ENCODE assay signal across 8 cellular contexts in genomic region chr10:26860026-26860541, GRCh38. TPM values are rescaled to one million over a fixed set of nuclear protein-coding genes. Genes with fewer than 3 reads are reported as not detected.
DNase-seq lines count a peak whose midpoint lies in the region; ATAC-seq and TF ChIP-seq lines count a peak whose summit lies in the region.

No MANE protein-coding gene starts in this region.

- H3K4me3 ChIP-seq in CD4-positive, CD25-positive, alpha-beta regulatory T cell (ENCODE audit: low read depth, low read length): peak overlapping the region; percentile 98
- H3K4me3 ChIP-seq in body of pancreas (peak overlapping the region; percentile 81 to 96), iPS-18c (ENCODE audit: insufficient read depth, low read depth, low read length) (peak overlapping the region; percentile 95), skin epidermis (peak overlapping the region; percentile 84 to 99 (median 96))

- intact Hi-C loops in body of pancreas (cut with DNase I): no loop called here

- peak overlapping the region; percentile 95 to 100 (median 97) for H3K27ac Mint-ChIP-seq in CD4-positive, CD25-positive, alpha-beta regulatory T cell

- H3K27me3 ChIP-seq in CD4-positive, CD25-positive, alpha-beta regulatory T cell (ENCODE audit: control insufficient read depth, insufficient read depth, low read length): peaks cover 3% of the 10 kb centered on the region
- no peaks in the 10 kb centered on the region for H3K27me3 ChIP-seq in body of pancreas

- peak overlapping the region; percentile 97 to 100 (median 98) for H3K4me3 Mint-ChIP-seq in CD4-positive, CD25-positive, alpha-beta regulatory T cell

- H3K36me3 ChIP-seq in CD4-positive, CD25-positive, alpha-beta regulatory T cell (ENCODE audit: control insufficient read depth, insufficient read depth, low read length): no peaks in the 10 kb centered on the region
- no peaks in the 10 kb centered on the region for H3K36me3 ChIP-seq in body of pancreas (replicated peaks in 1 of 2; ENCODE audit: insufficient read depth in 1 of 2, low read depth in 2 of 2)

- H3K4me1 ChIP-seq in CD4-positive, CD25-positive, alpha-beta regulatory T cell (ENCODE audit: control insufficient read depth, insufficient read depth, low read length, poor library complexity, severe bottlenecking): peaks cover 46% of the 10 kb centered on the region
- H3K4me1 ChIP-seq in body of pancreas: peaks cover 34% of the 10 kb centered on the region

- H3K36me3 Mint-ChIP-seq in CD4-positive, CD25-positive, alpha-beta regulatory T cell: no peaks in the 10 kb centered on the region

- TF ChIP-seq CTCF in body of pancreas (IDR thresholded peaks at IDR 0.05): no peak

- H3K27me3 Mint-ChIP-seq in CD4-positive, CD25-positive, alpha-beta regulatory T cell: peaks cover 17% of the 10 kb centered on the region

- H3K9me3 ChIP-seq in CD4-positive, CD25-positive, alpha-beta regulatory T cell (ENCODE audit: control insufficient read depth in 2 of 2, low read length in 2 of 2): no peaks in the 10 kb centered on the region
- H3K9me3 ChIP-seq in body of pancreas: no peaks in the 10 kb centered on the region
- no peaks in the 10 kb centered on the region for H3K9me3 ChIP-seq in iPS-18c (ENCODE audit: control insufficient read depth, insufficient read depth, low read length)

- ATAC-seq in CD4-positive, CD25-positive, alpha-beta regulatory T cell (ENCODE audit: low read depth in 2 of 2): peak in 1 of 2 donors; percentile 2
- ATAC-seq in GM19467 (IDR thresholded peaks at IDR 0.05; ENCODE audit: unreplicated experiment) (peak; percentile 9), body of pancreas (peak; percentile 24)

- H3K9me3 Mint-ChIP-seq in CD4-positive, CD25-positive, alpha-beta regulatory T cell: peaks cover 0 to 1% (median 0%) of the 10 kb centered on the region in 7 donors

- TF ChIP-seq POLR2A in body of pancreas (IDR thresholded peaks at IDR 0.05): no peak

- peaks cover 13 to 46% (median 34%) of the 10 kb centered on the region in 4 donors for H3K4me1 Mint-ChIP-seq in CD4-positive, CD25-positive, alpha-beta regulatory T cell

- H3K27ac ChIP-seq in CD4-positive, CD25-positive, alpha-beta regulatory T cell (ENCODE audit: insufficient read depth, low read length, poor library complexity, severe bottlenecking): peak overlapping the region; percentile 98
- H3K27ac ChIP-seq in body of pancreas (peak overlapping the region; percentile 97 to 99 (median 98)), skin epidermis (peak overlapping the region; percentile 92 to 100 (median 99))

- 0 to 1% methylated on average over 21 to 23 of the region's 36 CpGs for WGBS in body of pancreas, 2 donors

- peak; percentile 58 to 67 (median 58) for DNase-seq in CD4-positive, CD25-positive, alpha-beta regulatory T cell
- peak in 70 of 76 experiments; percentile 3 to 79 (median 56) for DNase-seq in HUDEP-2 (lab: John Stamatoyannopoulos, UW; ENCODE audit: unreplicated experiment in 76 of 76)
- peak; percentile 57 for DNase-seq in T1000 (lab: John Stamatoyannopoulos, UW)
- peak; percentile 61 to 68 (median 62) for DNase-seq in body of pancreas
- no peak for DNase-seq in pons (ENCODE audit: low spot score)

RNA-seq across cellular contexts. Expression of gene ABI1, which starts 0.7 kb away (rescaled TPM):
- total RNA-seq in CD4-positive, CD25-positive, alpha-beta regulatory T cell: 121 TPM
- 100 to 1,000 TPM in 1 of 4 donors, 10 to 100 TPM in 3; 94.0 to 123 (median 97.6) TPM for polyA plus RNA-seq in CD4-positive, CD25-positive, alpha-beta regulatory T cell
- 10 to 100 TPM; 13.5 to 24.9 TPM for total RNA-seq in body of pancreas
